ENCODE assay signal across 8 cellular contexts in the genomic region with DNA sequence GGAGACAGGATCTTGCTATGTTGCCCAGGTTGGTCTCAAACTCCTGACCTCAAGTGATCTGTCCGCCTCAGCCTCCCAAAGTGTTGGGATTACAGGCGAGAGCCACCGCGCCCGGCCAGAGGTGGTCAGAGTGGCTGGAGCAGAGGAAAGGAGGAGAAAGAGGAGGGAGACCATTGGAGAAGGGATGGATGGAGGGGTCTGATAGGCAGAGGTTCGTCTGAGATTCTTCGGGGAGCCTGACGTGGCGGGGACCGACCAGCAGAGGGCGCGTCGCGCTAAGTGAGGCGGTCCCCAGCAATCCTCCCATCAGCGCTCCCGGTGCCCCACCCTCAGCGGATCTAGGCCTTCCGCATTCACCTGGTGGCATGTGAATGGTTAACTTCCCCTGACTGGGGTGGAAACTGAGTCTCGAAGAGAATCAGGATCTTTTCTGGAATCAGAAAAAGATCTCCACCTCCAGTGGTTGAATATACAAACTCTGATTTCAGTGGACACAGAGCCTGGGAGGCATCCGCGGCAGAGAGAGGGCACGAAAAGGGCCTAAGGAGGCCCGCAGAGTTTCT. TPM values are rescaled to one million over a fixed set of nuclear protein-coding genes. Genes with fewer than 3 reads are reported as not detected.
A peak's percentile ranks its signal among the peaks of the same experiment; 100 is the strongest.
DNase-seq lines count a peak whose midpoint lies in the region; ATAC-seq and TF ChIP-seq lines count a peak whose summit lies in the region.

No MANE protein-coding gene starts in this region.

- H3K36me3 Mint-ChIP-seq in natural killer cell treated with Interleukin-12 subunit alpha and Interleukin-12 subunit beta and Interleukin-15 and Interleukin-18, amount 100 ng/mL, for 72 hours = no peaks in the 10 kb centered on the region

- peak; percentile 86 to 92 for ATAC-seq in natural killer cell treated with Interleukin-12 subunit alpha and Interleukin-12 subunit beta and Interleukin-15 and Interleukin-18, amount 100 ng/mL, for 72 hours
- ATAC-seq in stimulated activated naive CD8-positive, alpha-beta T cell treated with anti-CD3 and anti-CD28 coated beads, Interleukin-15, Interleukin-2, amounts not matched to agents 100 U/mL and 50 U/mL, for 24 hours = peak; percentile 93
- ATAC-seq in GM18861 (IDR thresholded peaks at IDR 0.05; ENCODE audit: unreplicated experiment) = no peak

- H3K9me3 ChIP-seq in OCI-LY3 (ENCODE audit: insufficient read depth, low read length) (no peaks in the 10 kb centered on the region), esophagus muscularis mucosa (no peaks in the 10 kb centered on the region)

- TF ChIP-seq EP300 in esophagus muscularis mucosa (IDR thresholded peaks at IDR 0.05) = no peak

- H3K27ac Mint-ChIP-seq in natural killer cell treated with Interleukin-12 subunit alpha and Interleukin-12 subunit beta and Interleukin-15 and Interleukin-18, amount 100 ng/mL, for 72 hours = no peak overlapping the region

- H3K9me3 Mint-ChIP-seq in natural killer cell treated with Interleukin-12 subunit alpha and Interleukin-12 subunit beta and Interleukin-15 and Interleukin-18, amount 100 ng/mL, for 72 hours = no peaks in the 10 kb centered on the region

- CTCF ChIA-PET in HEK293T (lab: Yijun Ruan, JAX) = interaction anchor here (1.0 to 1.5 kb wide), 2 partner anchors 10 to 40 kb away, joined by 4 to 6 read pairs; no protein-coding TSS in a partner anchor

- POLR2A ChIA-PET in HEK293T (lab: Yijun Ruan, JAX) = interaction anchor here (1.3 kb wide), 1 partner anchor 11 kb away, joined by 6 read pairs; no protein-coding TSS in a partner anchor

- H3K79me2 ChIP-seq in OCI-LY3 (ENCODE audit: low read length) = no peaks in the 10 kb centered on the region

- H3K27ac ChIP-seq in OCI-LY3 (ENCODE audit: low read length) (no peak overlapping the region), esophagus muscularis mucosa (replicated peaks in 1 of 4) (peak overlapping the region; percentile 38 to 69 (median 50))

- no peak for TF ChIP-seq POLR2A in esophagus muscularis mucosa (IDR thresholded peaks at IDR 0.05; ENCODE audit: low read depth)

- intact Hi-C loops in esophagus muscularis mucosa (cut with DNase I) = loop anchor here (2.0 to 5.0 kb wide), 2 partner anchors 41 to 121 kb away; no protein-coding TSS in a partner anchor

- H3K27me3 Mint-ChIP-seq in natural killer cell treated with Interleukin-12 subunit alpha and Interleukin-12 subunit beta and Interleukin-15 and Interleukin-18, amount 100 ng/mL, for 72 hours = peaks cover 6 to 8% of the 10 kb centered on the region in 2 donors

- H3K4me3 ChIP-seq in OCI-LY3 (ENCODE audit: low read length) (peak overlapping the region; percentile 70), esophagus muscularis mucosa (no peak overlapping the region)

- no peak overlapping the region for H3K4me3 Mint-ChIP-seq in natural killer cell treated with Interleukin-12 subunit alpha and Interleukin-12 subunit beta and Interleukin-15 and Interleukin-18, amount 100 ng/mL, for 72 hours

- H3K4me1 ChIP-seq in OCI-LY3 (ENCODE audit: low read length) = peaks cover 13% of the 10 kb centered on the region
- H3K4me1 ChIP-seq in esophagus muscularis mucosa = peaks cover 28 to 39% (median 33%) of the 10 kb centered on the region in 4 donors

- H3K9ac ChIP-seq in OCI-LY3 (ENCODE audit: low read length) = peak overlapping the region; percentile 60

- peaks cover 8% of the 10 kb centered on the region; the same call in 1 of the 2 replicates for H3K27me3 ChIP-seq in OCI-LY3 (ENCODE audit: low read depth, low read length)
- H3K27me3 ChIP-seq in esophagus muscularis mucosa = peaks cover 0 to 22% (median 0%) of the 10 kb centered on the region in 4 donors

- TF ChIP-seq CTCF in OCI-LY3 (IDR thresholded peaks at IDR 0.05; ENCODE audit: low read depth, low read length) (peak; percentile 92), esophagus muscularis mucosa (IDR thresholded peaks at IDR 0.05) (peak in 2 of 3 experiments; percentile 91 to 96)

- peak overlapping the region; percentile 87; the same call in 1 of the 2 replicates for H2AFZ ChIP-seq in OCI-LY3 (ENCODE audit: low read depth, low read length)

- DNase-seq in COLO829 (ENCODE audit: low spot score) (peak; percentile 63), HEK293T (ENCODE audit: extremely low spot score) (peak; percentile 86), esophagus muscularis mucosa (ENCODE audit: extremely low spot score) (no peak)
- peak; percentile 96 for DNase-seq in activated CD8-positive, alpha-beta memory T cell treated with anti-CD3 and anti-CD28 coated beads, Interleukin-2, amount 50 U/mL, for 48 hours
- DNase-seq in natural killer cell treated with Interleukin-12 subunit alpha and Interleukin-12 subunit beta and Interleukin-15 and Interleukin-18, amount 100 ng/mL, for 72 hours (ENCODE audit: low spot score) = no peak
- peak; percentile 89 for DNase-seq in stimulated activated naive CD8-positive, alpha-beta T cell treated with anti-CD3 and anti-CD28 coated beads, Interleukin-15, Interleukin-2, amounts not matched to agents 100 U/mL and 50 U/mL, for 24 hours

- peak overlapping the region; percentile 74 for H3K4me2 ChIP-seq in OCI-LY3 (ENCODE audit: low read length)

- 17% methylated on average over 20 of the region's 24 CpGs for WGBS in esophagus muscularis mucosa

- H4K20me1 ChIP-seq in OCI-LY3 (ENCODE audit: insufficient read depth, low read length) = no peaks in the 10 kb centered on the region

- H3K36me3 ChIP-seq in OCI-LY3 (replicated peaks; ENCODE audit: low read depth, low read length) (peaks cover 10% of the 10 kb centered on the region), esophagus muscularis mucosa (peaks cover 0 to 15% (median 7%) of the 10 kb centered on the region in 4 donors)

- H3K4me1 Mint-ChIP-seq in natural killer cell treated with Interleukin-12 subunit alpha and Interleukin-12 subunit beta and Interleukin-15 and Interleukin-18, amount 100 ng/mL, for 72 hours (ENCODE audit: low read depth in 2 of 2) = peaks cover 0 to 2% of the 10 kb centered on the region in 2 donors

TF ChIP-seq in HEK293T, 16 proteins besides CTCF, POLR2A, EP300 and RAD21:
- TF ChIP-seq ZNF384 (IDR thresholded peaks at IDR 0.05) = no peak
- no peak for TF ChIP-seq ARNT (IDR thresholded peaks at IDR 0.05)
- no peak for TF ChIP-seq SP1 (IDR thresholded peaks at IDR 0.05)
- TF ChIP-seq NFRKB (IDR thresholded peaks at IDR 0.05) = no peak
- no peak for TF ChIP-seq FOXM1 (IDR thresholded peaks at IDR 0.05; ENCODE audit: borderline replicate concordance)
- no peak for TF ChIP-seq CTBP1 (IDR thresholded peaks at IDR 0.05; ENCODE audit: borderline replicate concordance)
- no peak for TF ChIP-seq FOXK2 (IDR thresholded peaks at IDR 0.05)
- TF ChIP-seq BHLHE40 (IDR thresholded peaks at IDR 0.05; ENCODE audit: borderline replicate concordance) = no peak
- no peak for TF ChIP-seq FOXA1 (IDR thresholded peaks at IDR 0.05)
- no peak for TF ChIP-seq L3MBTL2 (conservative IDR thresholded peaks at IDR 0.05)
- no peak for TF ChIP-seq SUZ12 (IDR thresholded peaks at IDR 0.05)
- TF ChIP-seq LEF1 (IDR thresholded peaks at IDR 0.05; ENCODE audit: borderline replicate concordance) = no peak
- TF ChIP-seq TARDBP (IDR thresholded peaks at IDR 0.05) = no peak
- no peak for TF ChIP-seq HDGF (IDR thresholded peaks at IDR 0.05; ENCODE audit: borderline replicate concordance)
- TF ChIP-seq, protein P1, sequence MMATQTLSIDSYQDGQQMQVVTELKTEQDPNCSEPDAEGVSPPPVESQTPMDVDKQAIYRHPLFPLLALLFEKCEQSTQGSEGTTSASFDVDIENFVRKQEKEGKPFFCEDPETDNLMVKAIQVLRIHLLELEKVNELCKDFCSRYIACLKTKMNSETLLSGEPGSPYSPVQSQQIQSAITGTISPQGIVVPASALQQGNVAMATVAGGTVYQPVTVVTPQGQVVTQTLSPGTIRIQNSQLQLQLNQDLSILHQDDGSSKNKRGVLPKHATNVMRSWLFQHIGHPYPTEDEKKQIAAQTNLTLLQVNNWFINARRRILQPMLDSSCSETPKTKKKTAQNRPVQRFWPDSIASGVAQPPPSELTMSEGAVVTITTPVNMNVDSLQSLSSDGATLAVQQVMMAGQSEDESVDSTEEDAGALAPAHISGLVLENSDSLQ (IDR thresholded peaks at IDR 0.05) = no peak
- TF ChIP-seq ELF4 (IDR thresholded peaks at IDR 0.05) = no peak

RNA-seq across cellular contexts. Expression of a gene that starts 8.8 kb away (rescaled TPM):
- 10 to 100 TPM in 2 of 4 donors, 1 to 10 TPM in 2; 8.7 to 13.3 (median 10.2) TPM for total RNA-seq in esophagus muscularis mucosa
- 10 to 100 TPM; 31.6 to 72.5 TPM for total RNA-seq in natural killer cell treated with Interleukin-12 subunit alpha and Interleukin-12 subunit beta and Interleukin-15 and Interleukin-18, amount 100 ng/mL, for 72 hours

RNA-seq across cellular contexts. Expression of a gene that starts 11.5 kb away (rescaled TPM):
- total RNA-seq in esophagus muscularis mucosa = 1 to 10 TPM; 2.9 to 7.4 (median 4.0) TPM
- total RNA-seq in natural killer cell treated with Interleukin-12 subunit alpha and Interleukin-12 subunit beta and Interleukin-15 and Interleukin-18, amount 100 ng/mL, for 72 hours = 1 to 10 TPM; 5.5 to 7.0 TPM

RNA-seq across cellular contexts. Expression of a gene that starts 31.0 kb away (rescaled TPM):
- 100 to 1,000 TPM in 3 of 4 donors, 10 to 100 TPM in 1; 37.4 to 155 (median 117) TPM for total RNA-seq in esophagus muscularis mucosa
- total RNA-seq in natural killer cell treated with Interleukin-12 subunit alpha and Interleukin-12 subunit beta and Interleukin-15 and Interleukin-18, amount 100 ng/mL, for 72 hours = under 1 TPM in 1 of 2 donors, not detected in 1; 0.59 TPM

RNA-seq across cellular contexts. Expression of a gene that starts 36.8 kb away (rescaled TPM):
- 10 to 100 TPM; 12.0 to 25.4 (median 20.9) TPM for total RNA-seq in esophagus muscularis mucosa
- 10 to 100 TPM; 57.7 to 68.3 TPM for total RNA-seq in natural killer cell treated with Interleukin-12 subunit alpha and Interleukin-12 subunit beta and Interleukin-15 and Interleukin-18, amount 100 ng/mL, for 72 hours

RNA-seq across cellular contexts. Expression of a gene that starts 40.5 kb away (rescaled TPM):
- 100 to 1,000 TPM; 131 to 173 (median 147) TPM for total RNA-seq in esophagus muscularis mucosa
- total RNA-seq in natural killer cell treated with Interleukin-12 subunit alpha and Interleukin-12 subunit beta and Interleukin-15 and Interleukin-18, amount 100 ng/mL, for 72 hours = 100 to 1,000 TPM in 1 of 2 donors, 10 to 100 TPM in 1; 61.4 to 106 TPM

Comparison
In these comparisons a context has a peak if more than half of its experiments do, and no peak if none do; other contexts are left out.
1. DNase-seq: peak in COLO829 (single experiment), HEK293T (single experiment), activated CD8-positive, alpha-beta memory T cell treated with anti-CD3 and anti-CD28 coated beads, Interleukin-2, amount 50 U/mL, for 48 hours (single experiment) and stimulated activated naive CD8-positive, alpha-beta T cell treated with anti-CD3 and anti-CD28 coated beads, Interleukin-15, Interleukin-2, amounts not matched to agents 100 U/mL and 50 U/mL, for 24 hours (single experiment); none in esophagus muscularis mucosa (single experiment) and natural killer cell treated with Interleukin-12 subunit alpha and Interleukin-12 subunit beta and Interleukin-15 and Interleukin-18, amount 100 ng/mL, for 72 hours (single experiment).
2. RNA of a gene that starts 31.0 kb away (total RNA-seq): 37.4 to 155 TPM in esophagus muscularis mucosa; 0.59 TPM in natural killer cell treated with Interleukin-12 subunit alpha and Interleukin-12 subunit beta and Interleukin-15 and Interleukin-18, amount 100 ng/mL, for 72 hours; every median in the first group is over 10 times any median in the second.